25 cellular contexts compared by ENCODE assay signal in the genomic region with DNA sequence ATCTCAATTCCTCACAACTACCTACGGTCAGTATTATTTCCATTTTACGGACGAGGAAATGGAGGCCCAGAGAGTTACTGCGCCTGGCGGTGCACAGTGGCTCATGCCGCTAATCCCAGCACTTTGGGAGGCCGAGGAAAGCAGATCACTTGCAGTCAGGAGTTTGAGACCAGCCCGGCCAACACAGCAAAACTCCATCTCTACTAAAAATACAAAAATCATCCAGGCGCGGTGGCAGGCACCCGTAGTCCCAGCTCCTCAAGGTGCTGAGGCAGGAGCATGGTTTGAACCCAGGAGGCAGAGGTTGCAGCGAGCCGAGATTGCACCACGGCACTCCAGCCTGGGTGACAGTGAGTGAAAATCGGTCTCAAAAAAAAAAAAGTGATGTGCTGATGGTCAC.
"Had no signal": no experiment of that assay in that cellular context is flagged by ENCODE, and none has a peak within 500 bp of the region (broad histone marks: within the 10 kb centered on the region; RNA-seq: fewer than 3 reads in every experiment).

No MANE protein-coding gene starts in this region.

- H3K9me3 ChIP-seq: heart right ventricle, neutrophil, ovary, transverse colon, uterus had no signal

- H3K4me3 Mint-ChIP-seq: activated naive CD4-positive, alpha-beta T cell treated with anti-CD3 and anti-CD28 coated beads for 36 hours; activated naive CD8-positive, alpha-beta T cell treated with anti-CD3 and anti-CD28 coated beads, Interleukin-2, amount 10 ng/mL, durations not matched to agents 7 days and 5 days; activated T-cell treated with anti-CD3 and anti-CD28 coated beads, Interleukin-2, amount 50 U/mL, for 4 hours; dendritic cell treated with granulocyte-macrophage colony-stimulating factor and Interleukin-4, amounts not matched to agents 40 ng/mL and 50 ng/mL, for 4 days; naive thymus-derived CD8-positive, alpha-beta T cell; stimulated activated naive B cell treated with anti-CD40 and anti-IgM and Interleukin-4, amounts not matched to agents 10 μg/mL and 1 μg/mL and 100 μg/mL, for 72 hours had no signal

- H3K27me3 Mint-ChIP-seq: activated naive CD8-positive, alpha-beta T cell treated with anti-CD3 and anti-CD28 coated beads, Interleukin-2, amount 10 ng/mL, durations not matched to agents 7 days and 5 days; dendritic cell treated with granulocyte-macrophage colony-stimulating factor and Interleukin-4, amounts not matched to agents 40 ng/mL and 50 ng/mL, for 4 days; naive thymus-derived CD8-positive, alpha-beta T cell had no signal

- H3K27me3 ChIP-seq: heart right ventricle, neutrophil, ovary, transverse colon, uterus had no signal

- H3K9me3 Mint-ChIP-seq: activated naive CD4-positive, alpha-beta T cell treated with anti-CD3 and anti-CD28 coated beads for 36 hours; activated naive CD8-positive, alpha-beta T cell treated with anti-CD3 and anti-CD28 coated beads, Interleukin-2, amount 10 ng/mL, durations not matched to agents 7 days and 5 days; activated T-cell treated with anti-CD3 and anti-CD28 coated beads, Interleukin-2, amount 50 U/mL, for 4 hours; dendritic cell treated with granulocyte-macrophage colony-stimulating factor and Interleukin-4, amounts not matched to agents 40 ng/mL and 50 ng/mL, for 4 days; naive thymus-derived CD8-positive, alpha-beta T cell; stimulated activated naive B cell treated with anti-CD40 and anti-IgM and Interleukin-4, amounts not matched to agents 10 μg/mL and 1 μg/mL and 100 μg/mL, for 72 hours had no signal

- H3K4me1 ChIP-seq: transverse colon, uterus had no signal

- DNase-seq: activated CD4-positive, alpha-beta T cell treated with anti-CD3 and anti-CD28 coated beads for 4 hours; activated CD4-positive, alpha-beta T cell treated with anti-CD3 and anti-CD28 coated beads, Interleukin-2, amount 50 U/mL, for 48 hours; activated CD4-positive, CD25-positive, alpha-beta regulatory T cell; activated CD8-positive, alpha-beta memory T cell treated with anti-CD3 and anti-CD28 coated beads, Interleukin-2, amount 50 U/mL, for 48 hours; activated effector memory CD4-positive, alpha-beta T cell treated with Interleukin-2 at 50 U/mL for 16 hours; activated naive CD4-positive, alpha-beta T cell treated with anti-CD3 and anti-CD28 coated beads for 36 hours; activated naive CD8-positive, alpha-beta T cell treated with anti-CD3 and anti-CD28 coated beads, Interleukin-2, amount 10 ng/mL, durations not matched to agents 7 days and 5 days; activated T-cell treated with anti-CD3 and anti-CD28 coated beads, Interleukin-2, amount 50 U/mL, for 4 hours; amygdala; effector CD4-positive, alpha-beta T cell; islet precursor cell; ovary; small intestine; stimulated activated CD4-positive, alpha-beta T cell treated with anti-CD3 and anti-CD28 coated beads, Interleukin-2, amount 100 ng/mL, for 48 hours; stimulated activated CD8-positive, alpha-beta memory T cell treated with anti-CD3 and anti-CD28 coated beads, Interleukin-4, amount 100 ng/mL, for 48 hours; stimulated activated naive B cell treated with anti-CD40 and anti-IgM and Interleukin-4, amounts not matched to agents 10 μg/mL and 1 μg/mL and 100 μg/mL, for 72 hours; T1000; transverse colon; uterus had no signal

- H3K27ac ChIP-seq: neutrophil, ovary, transverse colon, uterus had no signal

- H3K36me3 Mint-ChIP-seq: activated naive CD8-positive, alpha-beta T cell treated with anti-CD3 and anti-CD28 coated beads, Interleukin-2, amount 10 ng/mL, durations not matched to agents 7 days and 5 days had no signal

- H3K4me3 ChIP-seq: heart right ventricle, ovary, transverse colon, uterus had no signal

- H3K36me3 ChIP-seq: heart right ventricle, neutrophil, ovary, transverse colon, uterus had no signal

- FAIRE-seq: endometrium, small intestine had no signal

- ATAC-seq: activated T-cell treated with anti-CD3 and anti-CD28 coated beads, Interleukin-2, amount 50 U/mL, for 4 hours; heart right ventricle; naive thymus-derived CD8-positive, alpha-beta T cell; sciatic nerve; stimulated activated naive B cell treated with anti-CD40 and anti-IgM and Interleukin-4, amounts not matched to agents 10 μg/mL and 1 μg/mL and 100 μg/mL, for 72 hours had no signal

- H3K27ac Mint-ChIP-seq: activated naive CD4-positive, alpha-beta T cell treated with anti-CD3 and anti-CD28 coated beads for 36 hours; activated naive CD8-positive, alpha-beta T cell treated with anti-CD3 and anti-CD28 coated beads, Interleukin-2, amount 10 ng/mL, durations not matched to agents 7 days and 5 days; dendritic cell treated with granulocyte-macrophage colony-stimulating factor and Interleukin-4, amounts not matched to agents 40 ng/mL and 50 ng/mL, for 4 days; stimulated activated naive B cell treated with anti-CD40 and anti-IgM and Interleukin-4, amounts not matched to agents 10 μg/mL and 1 μg/mL and 100 μg/mL, for 72 hours had no signal
